1 cellular context compared by ENCODE assay signal in the genomic region with DNA sequence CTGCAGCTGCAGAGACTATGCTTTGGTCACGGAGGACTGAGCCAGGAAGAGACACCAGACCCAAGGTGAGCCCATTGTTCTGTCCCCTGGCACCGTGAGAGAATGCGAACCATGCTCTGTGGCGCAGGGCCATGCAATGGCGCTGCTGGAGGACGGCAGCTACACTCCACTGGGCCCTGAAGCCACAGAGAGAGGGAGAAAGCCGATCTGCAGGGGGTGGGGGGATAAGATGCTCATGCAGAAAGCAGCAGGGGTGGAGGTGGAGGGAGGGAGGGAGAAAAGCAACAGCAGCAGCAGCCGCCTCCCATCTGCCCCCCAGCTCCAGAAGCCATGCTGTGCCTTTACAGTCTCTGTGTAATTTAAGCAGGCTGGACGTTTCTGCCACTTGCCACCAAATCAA.
TF ChIP-seq lines count a peak whose summit lies in the region.

No MANE protein-coding gene starts in this region.

TF ChIP-seq in GM23338, 12 proteins besides CTCF, POLR2A, EP300 and RAD21 (continued from another document):
- TF ChIP-seq, protein P1, sequence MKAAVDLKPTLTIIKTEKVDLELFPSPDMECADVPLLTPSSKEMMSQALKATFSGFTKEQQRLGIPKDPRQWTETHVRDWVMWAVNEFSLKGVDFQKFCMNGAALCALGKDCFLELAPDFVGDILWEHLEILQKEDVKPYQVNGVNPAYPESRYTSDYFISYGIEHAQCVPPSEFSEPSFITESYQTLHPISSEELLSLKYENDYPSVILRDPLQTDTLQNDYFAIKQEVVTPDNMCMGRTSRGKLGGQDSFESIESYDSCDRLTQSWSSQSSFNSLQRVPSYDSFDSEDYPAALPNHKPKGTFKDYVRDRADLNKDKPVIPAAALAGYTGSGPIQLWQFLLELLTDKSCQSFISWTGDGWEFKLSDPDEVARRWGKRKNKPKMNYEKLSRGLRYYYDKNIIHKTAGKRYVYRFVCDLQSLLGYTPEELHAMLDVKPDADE (IDR thresholded peaks at IDR 0.05), result no peak
- no peak for TF ChIP-seq ZNF114 (CRISPR knock-in tag; IDR thresholded peaks at IDR 0.05)
- no peak for TF ChIP-seq POLR2AphosphoS5 (IDR thresholded peaks at IDR 0.05; ENCODE audit: low read depth)
TF ChIP-seq in GM23338: peak in this region for 0.
